22 cellular contexts compared by ENCODE assay signal in the genomic region with DNA sequence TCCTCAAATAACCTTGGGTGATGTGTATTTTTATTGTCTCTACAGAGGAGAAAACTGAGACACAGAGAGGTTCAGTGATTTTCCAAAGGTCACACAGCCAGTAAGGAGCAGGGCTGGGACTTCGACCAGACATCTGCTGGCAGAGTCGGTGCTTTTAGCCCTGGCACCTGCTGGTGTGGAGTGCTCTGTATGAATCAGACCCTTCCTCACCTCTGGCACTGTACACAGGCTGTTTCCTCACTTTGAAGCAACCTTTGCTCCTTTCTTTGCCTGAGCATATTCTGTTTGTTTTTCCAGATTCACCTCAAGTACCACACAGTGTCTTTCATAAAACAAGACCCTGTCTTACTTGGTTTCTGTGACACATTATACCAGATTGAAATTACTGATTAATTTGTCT.
"Had no signal": no experiment of that assay in that cellular context is flagged by ENCODE, and none has a peak within 500 bp of the region (broad histone marks: within the 10 kb centered on the region; RNA-seq: fewer than 3 reads in every experiment).

No MANE protein-coding gene starts in this region.

- H3K4me3 ChIP-seq: gastrocnemius medialis, lung, stomach, thoracic aorta had no signal

- ATAC-seq: esophagus mucosa; gastrocnemius medialis; left cardiac atrium; left ventricle myocardium superior; naive thymus-derived CD8-positive, alpha-beta T cell had no signal

- H3K27me3 ChIP-seq: gastrocnemius medialis, neutrophil had no signal

- H3K4me1 ChIP-seq: gastrocnemius medialis had no signal

- H3K36me3 ChIP-seq: gastrocnemius medialis, neutrophil, stomach, thoracic aorta had no signal

- H3K27ac ChIP-seq: gastrocnemius medialis, neutrophil, stomach, thoracic aorta had no signal

- DNase-seq: effector memory CD4-positive, alpha-beta T cell; gastrocnemius medialis; glutamatergic neuron; immature natural killer cell; left cardiac atrium; left ventricle myocardium superior; mesenchymal stem cell; naive thymus-derived CD8-positive, alpha-beta T cell; right cardiac atrium; stimulated activated CD4-positive, alpha-beta T cell treated with anti-CD3 and anti-CD28 coated beads, Interleukin-15, amount 100 ng/mL, for 24 hours; stimulated activated CD4-positive, alpha-beta T cell treated with anti-CD3 and anti-CD28 coated beads, Interleukin-1b, Interleukin-23, amount 100 ng/mL, for 48 hours; stimulated activated CD4-positive, alpha-beta T cell treated with anti-CD3 and anti-CD28 coated beads, Interleukin-4, amount 100 ng/mL, for 4 hours; stimulated activated naive CD4-positive, alpha-beta T cell; stomach; substantia nigra had no signal

- FAIRE-seq: endometrium, keratinocyte, urothelium cell line had no signal

- H3K9me3 ChIP-seq: gastrocnemius medialis, neutrophil, stomach, thoracic aorta had no signal
